ENCODE assay signal across 26 cellular contexts in genomic region chr19:43872547-43873336, GRCh38. TPM values are rescaled to one million over a fixed set of nuclear protein-coding genes. Genes with fewer than 3 reads are reported as not detected.
DNase-seq lines count a peak whose midpoint lies in the region; ATAC-seq, FAIRE-seq and TF ChIP-seq lines count a peak whose summit lies in the region.
"Had no signal": no experiment of that assay in that cellular context is flagged by ENCODE, and none has a peak within 500 bp of the region (broad histone marks: within the 10 kb centered on the region; RNA-seq: fewer than 3 reads in every experiment).

No MANE protein-coding gene starts in this region.

- POLR2A ChIA-PET in A673 (lab: Charles Lee; ENCODE audit: low non-redundant PET): no interaction called here

- H3K4me3 Mint-ChIP-seq in astrocyte (ENCODE audit: unreplicated experiment): no peak overlapping the region
- no peak overlapping the region for H3K4me3 Mint-ChIP-seq in glutamatergic neuron (ENCODE audit: unreplicated experiment)
- H3K4me3 Mint-ChIP-seq: activated naive CD4-positive, alpha-beta T cell treated with anti-CD3 and anti-CD28 coated beads, Interleukin-2, amount 10 ng/mL, durations not matched to agents 7 days and 5 days; brain; CD8-positive, alpha-beta T cell; nephron progenitor cell; stimulated activated naive CD8-positive, alpha-beta T cell treated with anti-CD3 and anti-CD28 coated beads, Interleukin-15, amount 100 ng/mL, for 72 hours; T-helper 17 cell had no signal

- peaks cover 34% of the 10 kb centered on the region for H3K36me3 Mint-ChIP-seq in astrocyte (ENCODE audit: low read depth, unreplicated experiment)
- peaks cover 26% of the 10 kb centered on the region for H3K36me3 Mint-ChIP-seq in glutamatergic neuron (ENCODE audit: unreplicated experiment)

- H3K27ac ChIP-seq in A673 (ENCODE audit: low read depth, low read length, poor library complexity, severe bottlenecking) (no peak overlapping the region), astrocyte (ENCODE audit: low read depth, low read length) (no peak overlapping the region), iPS-20b (ENCODE audit: low read length) (no peak overlapping the region), left lung (no peak overlapping the region)
- H3K27ac ChIP-seq: gastrocnemius medialis, SJCRH30, skin epidermis had no signal

- ATAC-seq in left lung: no peak
- ATAC-seq: CD8-positive, alpha-beta T cell; gastrocnemius medialis; left cardiac atrium; stimulated activated naive CD8-positive, alpha-beta T cell treated with anti-CD3 and anti-CD28 coated beads, Interleukin-15, amount 100 ng/mL, for 72 hours; T-helper 17 cell had no signal

- DNase-seq in A673 (ENCODE audit: low spot score): peak; percentile 9
- DNase-seq in HT1080 (ENCODE audit: low read depth): peak; percentile 34
- DNase-seq in astrocyte (ENCODE audit: low read depth): peak; percentile 7
- DNase-seq in OCI-M2 (lab: John Stamatoyannopoulos, UW; ENCODE audit: unreplicated experiment): no peak
- no peak for DNase-seq in left lung
- no peak for DNase-seq in anterior cingulate cortex (lab: John Stamatoyannopoulos, UW)
- no peak for DNase-seq in glutamatergic neuron
- DNase-seq: activated CD4-positive, alpha-beta T cell treated with anti-CD3 and anti-CD28 coated beads, Interleukin-2, amount 50 U/mL, for 4 hours; activated naive CD4-positive, alpha-beta T cell treated with anti-CD3 and anti-CD28 coated beads, Interleukin-2, amount 10 ng/mL, durations not matched to agents 7 days and 5 days; activated T-cell treated with anti-CD3 and anti-CD28 coated beads for 4 hours; CD8-positive, alpha-beta T cell; cortex of kidney; gastrocnemius medialis; left cardiac atrium; midbrain; NCI-H1436 treated with DMSO at 0.1 percent for 48 hours; NCI-H2171; nephron progenitor cell; stimulated activated CD4-positive, alpha-beta T cell treated with anti-CD3 and anti-CD28 coated beads, Interleukin-2, amount 100 ng/mL, for 48 hours; stimulated activated naive CD8-positive, alpha-beta T cell treated with anti-CD3 and anti-CD28 coated beads, Interleukin-15, amount 100 ng/mL, for 72 hours; T-helper 17 cell had no signal

- FAIRE-seq in astrocyte (lab: Jason Lieb, UNC): no peak

- no peaks in the 10 kb centered on the region for H4K20me1 ChIP-seq in astrocyte (ENCODE audit: insufficient read depth, low read length)

- H2AFZ ChIP-seq in astrocyte (ENCODE audit: low read depth, low read length): no peak overlapping the region

- no peak overlapping the region for H3K9ac ChIP-seq in astrocyte (ENCODE audit: low read length)
- H3K9ac ChIP-seq in iPS-20b (ENCODE audit: low read depth, low read length): no peak overlapping the region

- TF ChIP-seq CTCF in A673 (conservative IDR thresholded peaks at IDR 0.05; ENCODE audit: low read depth, low read length) (no peak), astrocyte (IDR thresholded peaks at IDR 0.05; ENCODE audit: insufficient read depth, low read depth, low read length) (no peak), left lung (IDR thresholded peaks at IDR 0.05) (no peak), glutamatergic neuron (IDR thresholded peaks at IDR 0.05; ENCODE audit: partially characterized antibody, unreplicated experiment) (no peak)

- H3K9me3 Mint-ChIP-seq in astrocyte (ENCODE audit: unreplicated experiment) (peaks cover 53% of the 10 kb centered on the region), glutamatergic neuron (ENCODE audit: unreplicated experiment) (peaks cover 9% of the 10 kb centered on the region)

- no peak overlapping the region for H3K27ac Mint-ChIP-seq in astrocyte (ENCODE audit: unreplicated experiment)
- no peak overlapping the region for H3K27ac Mint-ChIP-seq in glutamatergic neuron (ENCODE audit: unreplicated experiment)
- H3K27ac Mint-ChIP-seq: activated naive CD4-positive, alpha-beta T cell treated with anti-CD3 and anti-CD28 coated beads, Interleukin-2, amount 10 ng/mL, durations not matched to agents 7 days and 5 days; brain; CD8-positive, alpha-beta T cell; nephron progenitor cell; stimulated activated naive CD8-positive, alpha-beta T cell treated with anti-CD3 and anti-CD28 coated beads, Interleukin-15, amount 100 ng/mL, for 72 hours; T-helper 17 cell had no signal

- H3K36me3 ChIP-seq in A673 (ENCODE audit: insufficient read depth, low read length, poor library complexity, severe bottlenecking) (no peaks in the 10 kb centered on the region), astrocyte (ENCODE audit: insufficient read depth, low read length) (no peaks in the 10 kb centered on the region), iPS-20b (ENCODE audit: insufficient read depth, low read depth, low read length) (no peaks in the 10 kb centered on the region), left lung (peaks cover 0 to 10% of the 10 kb centered on the region in 2 donors)
- H3K36me3 ChIP-seq: SJCRH30 had no signal

- H3K4me3 ChIP-seq in A673 (ENCODE audit: low read depth, low read length, poor library complexity, severe bottlenecking) (no peak overlapping the region), astrocyte (ENCODE audit: insufficient read depth, low read depth, low read length) (no peak overlapping the region), iPS-20b (ENCODE audit: low read length) (peak overlapping the region; percentile 6; the same call in 1 of the 2 replicates), left lung (no peak overlapping the region)
- H3K4me3 ChIP-seq: SJCRH30, skin epidermis had no signal

- H3K79me2 ChIP-seq in astrocyte (ENCODE audit: insufficient read depth, low read length): no peaks in the 10 kb centered on the region

- no peaks in the 10 kb centered on the region for H3K27me3 ChIP-seq in A673 (replicated peaks; ENCODE audit: insufficient read depth, low read depth, low read length, poor library complexity)
- no peaks in the 10 kb centered on the region for H3K27me3 ChIP-seq in astrocyte (ENCODE audit: insufficient read depth, low read length)
- H3K27me3 ChIP-seq in iPS-20b (ENCODE audit: insufficient read depth, low read length): no peaks in the 10 kb centered on the region
- H3K27me3 ChIP-seq in left lung: no peaks in the 10 kb centered on the region
- H3K27me3 ChIP-seq: gastrocnemius medialis, SJCRH30 had no signal

- CTCF ChIA-PET in A673 (lab: Charles Lee): no interaction called here

- no peak overlapping the region for H3K4me2 ChIP-seq in astrocyte (ENCODE audit: low read length)

- H3K4me1 ChIP-seq in A673 (ENCODE audit: insufficient read depth, low read length, poor library complexity, severe bottlenecking) (no peaks in the 10 kb centered on the region), astrocyte (ENCODE audit: insufficient read depth, low read length) (no peaks in the 10 kb centered on the region), iPS-20b (ENCODE audit: insufficient read depth, low read length) (no peaks in the 10 kb centered on the region), left lung (no peaks in the 10 kb centered on the region)
- H3K4me1 ChIP-seq: gastrocnemius medialis, SJCRH30 had no signal

- no peaks in the 10 kb centered on the region for H3K4me1 Mint-ChIP-seq in astrocyte (ENCODE audit: low read depth, unreplicated experiment)
- no peaks in the 10 kb centered on the region for H3K4me1 Mint-ChIP-seq in glutamatergic neuron (ENCODE audit: low read depth, unreplicated experiment)
- H3K4me1 Mint-ChIP-seq: activated naive CD4-positive, alpha-beta T cell treated with anti-CD3 and anti-CD28 coated beads, Interleukin-2, amount 10 ng/mL, durations not matched to agents 7 days and 5 days; brain; nephron progenitor cell; stimulated activated naive CD8-positive, alpha-beta T cell treated with anti-CD3 and anti-CD28 coated beads, Interleukin-15, amount 100 ng/mL, for 72 hours; T-helper 17 cell had no signal

- intact Hi-C loops in A673 (cut with micrococcal nuclease; ENCODE audit: unreplicated experiment) (no loop called here), left lung (cut with DNase I) (no loop called here)

- no TSS peak for BruUV-seq in A673 (replicated peaks; lab: Mats Ljungman, UMichigan)

- H3K27me3 Mint-ChIP-seq in astrocyte (ENCODE audit: low read depth, unreplicated experiment) (no peaks in the 10 kb centered on the region), glutamatergic neuron (ENCODE audit: unreplicated experiment) (peaks cover 3% of the 10 kb centered on the region)
- H3K27me3 Mint-ChIP-seq: activated naive CD4-positive, alpha-beta T cell treated with anti-CD3 and anti-CD28 coated beads, Interleukin-2, amount 10 ng/mL, durations not matched to agents 7 days and 5 days; stimulated activated naive CD8-positive, alpha-beta T cell treated with anti-CD3 and anti-CD28 coated beads, Interleukin-15, amount 100 ng/mL, for 72 hours; T-helper 17 cell had no signal

- H3K9me3 ChIP-seq in A673 (ENCODE audit: low read depth, low read length, poor library complexity, severe bottlenecking) (peaks cover 82% of the 10 kb centered on the region), astrocyte (ENCODE audit: insufficient read depth, low read depth, low read length) (peaks cover 33% of the 10 kb centered on the region), iPS-20b (ENCODE audit: insufficient read depth, low read depth, low read length) (peaks cover 91% of the 10 kb centered on the region), left lung (peaks cover 18 to 97% of the 10 kb centered on the region in 2 donors)

RNA-seq across cellular contexts. Expression of gene ZNF404, which starts 11.0 kb away (rescaled TPM):
- total RNA-seq in A673 (2021) (0.73 and 1.6 TPM in 2 replicates), astrocyte (6.4 and 6.6 TPM in 2 replicates), left lung (1 to 10 TPM; 2.1 to 6.1 TPM), glutamatergic neuron (ENCODE audit: unreplicated experiment) (3.0 TPM)
- 1.1 and 1.2 TPM in 2 replicates for total RNA-seq in HT1080 (2014; rRNA removed; shearing (Covaris generic))
- polyA plus RNA-seq in HT1080 (2015; cell fraction: cytosol; rRNA removed): 3.5 and 4.1 TPM in 2 replicates
- 12.3 and 15.3 TPM in 2 replicates for polyA plus RNA-seq in HT1080 (2015; cell fraction: nucleus; rRNA removed)
- total RNA-seq: OCI-LY7 had no signal

RNA-seq across cellular contexts. Expression of gene ZNF283, which starts 45.6 kb away (rescaled TPM):
- total RNA-seq in A673 (2021) (9.4 and 9.7 TPM in 2 replicates), astrocyte (10.1 and 11.9 TPM in 2 replicates), left lung (10 to 100 TPM in 1 of 2 donors, 1 to 10 TPM in 1; 8.1 to 10.4 TPM), glutamatergic neuron (ENCODE audit: unreplicated experiment) (13.0 TPM)
- total RNA-seq in HT1080 (2014; rRNA removed; shearing (Covaris generic)): 4.3 and 6.0 TPM in 2 replicates
- 2.6 and 2.7 TPM in 2 replicates for polyA plus RNA-seq in HT1080 (2015; cell fraction: cytosol; rRNA removed)
- polyA plus RNA-seq in HT1080 (2015; cell fraction: nucleus; rRNA removed): 12.2 and 12.9 TPM in 2 replicates

Comparison
In these comparisons a context has a peak if more than half of its experiments do, and no peak if none do; other contexts are left out.
1. DNase-seq: peak in A673 (single experiment), HT1080 (single experiment) and astrocyte (single experiment); none in OCI-M2 (single experiment), left lung (0 of 2), anterior cingulate cortex (0 of 58) and glutamatergic neuron (single experiment).